In genomic region chr3:191958980-191959671, GRCh38 we compare ENCODE assay signal across 12 cellular contexts.
A peak's percentile ranks its signal among the peaks of the same experiment; 100 is the strongest.
DNase-seq lines count a peak whose midpoint lies in the region; ATAC-seq and TF ChIP-seq lines count a peak whose summit lies in the region.
"Had no signal": no experiment of that assay in that cellular context is flagged by ENCODE, and none has a peak within 500 bp of the region (broad histone marks: within the 10 kb centered on the region; RNA-seq: fewer than 3 reads in every experiment).

No MANE protein-coding gene starts in this region.

- H3K27me3 ChIP-seq in mesendoderm (ENCODE audit: insufficient read depth, low read length, poor library complexity) (no peaks in the 10 kb centered on the region), brain microvascular endothelial cell (replicated peaks) (no peaks in the 10 kb centered on the region)

- no peak overlapping the region for H3K4me2 ChIP-seq in mesendoderm (ENCODE audit: low read length)

- peak overlapping the region; percentile 10 for H2BK120ac ChIP-seq in mesendoderm (ENCODE audit: low read depth, low read length)

- H2BK15ac ChIP-seq in mesendoderm (replicated peaks; ENCODE audit: low read depth) = peak overlapping the region; percentile 61

- H2BK5ac ChIP-seq in mesendoderm (ENCODE audit: low read length) = peak overlapping the region; percentile 54

- no peaks in the 10 kb centered on the region for H3K79me2 ChIP-seq in mesendoderm (ENCODE audit: control insufficient read depth, insufficient read depth, low read length)

- peak overlapping the region; percentile 59 for H4K5ac ChIP-seq in mesendoderm (ENCODE audit: low read length)

- no peak for TF ChIP-seq CTCF in brain microvascular endothelial cell (IDR thresholded peaks at IDR 0.05; ENCODE audit: low read depth, low read length, missing control alignments)

- WGBS in mesendoderm (ENCODE audit: extremely low coverage, insufficient coverage, low lambda C conversion rate) = no CpG with 5 or more reads among the region's 3 CpGs

- no peaks in the 10 kb centered on the region for H3K36me3 ChIP-seq in mesendoderm (ENCODE audit: control insufficient read depth, insufficient read depth, low read length)
- H3K36me3 ChIP-seq in brain microvascular endothelial cell (replicated peaks) = no peaks in the 10 kb centered on the region
- H3K36me3 ChIP-seq: thoracic aorta had no signal

- H3K4me3 ChIP-seq in mesendoderm (ENCODE audit: low read length) (no peak overlapping the region), brain microvascular endothelial cell (ENCODE audit: low read depth, low read length) (no peak overlapping the region)
- H3K4me3 ChIP-seq: thoracic aorta had no signal

- no peak overlapping the region for H3K9ac ChIP-seq in mesendoderm (ENCODE audit: low read length)

- in situ Hi-C loops in brain microvascular endothelial cell (cut with HindIII; ENCODE audit: low pct_ligation_motif_present, low sequenced_read_pairs) = no loop called here

- peak overlapping the region; percentile 46 for H3K56ac ChIP-seq in mesendoderm (ENCODE audit: low read length)

- no peak overlapping the region for H4K8ac ChIP-seq in mesendoderm (ENCODE audit: low read depth, low read length)

- DNase-seq in mesendoderm (no peak), brain microvascular endothelial cell (no peak), COLO668 (lab: John Stamatoyannopoulos, UW; ENCODE audit: unreplicated experiment) (no peak)
- DNase-seq: hypothalamus; natural killer cell; NCI-H2081; stimulated activated CD4-positive, alpha-beta T cell treated with anti-CD3 and anti-CD28 coated beads, Interleukin-2, amount 100 ng/mL, for 24 hours had no signal

- ATAC-seq in GM19351 (IDR thresholded peaks at IDR 0.05; ENCODE audit: unreplicated experiment) (peak; percentile 44), HG02588 (IDR thresholded peaks at IDR 0.05; ENCODE audit: unreplicated experiment) (peak; percentile 54), HG03521 (IDR thresholded peaks at IDR 0.05; ENCODE audit: unreplicated experiment) (peak; percentile 63), GM18858 (IDR thresholded peaks at IDR 0.05; ENCODE audit: unreplicated experiment) (no peak)
- ATAC-seq: natural killer cell had no signal

- H3K18ac ChIP-seq in mesendoderm (ENCODE audit: low read length) = peak overlapping the region; percentile 84

- peak overlapping the region; percentile 18 for H2AK5ac ChIP-seq in mesendoderm (ENCODE audit: low read length)

- no peaks in the 10 kb centered on the region for H3K79me1 ChIP-seq in mesendoderm (ENCODE audit: low read length)

- H3K27ac ChIP-seq in mesendoderm (ENCODE audit: low read depth, low read length) (no peak overlapping the region), brain microvascular endothelial cell (no peak overlapping the region)
- H3K27ac ChIP-seq: thoracic aorta had no signal

- no peak overlapping the region for H3K4ac ChIP-seq in mesendoderm (ENCODE audit: low read depth, low read length)

- no peak overlapping the region for H3K23ac ChIP-seq in mesendoderm (ENCODE audit: low read length)

- H3K4me1 ChIP-seq in mesendoderm (ENCODE audit: control insufficient read depth, low read depth, low read length) = peaks cover 3% of the 10 kb centered on the region
